ENCODE assay signal across 11 cellular contexts in genomic region chr6:148757944-148758343, GRCh38. TPM values are rescaled to one million over a fixed set of nuclear protein-coding genes. Genes with fewer than 3 reads are reported as not detected.
DNase-seq lines count a peak whose midpoint lies in the region; ATAC-seq and TF ChIP-seq lines count a peak whose summit lies in the region.
"Had no signal": no experiment of that assay in that cellular context is flagged by ENCODE, and none has a peak within 500 bp of the region (broad histone marks: within the 10 kb centered on the region; RNA-seq: fewer than 3 reads in every experiment).

No MANE protein-coding gene starts in this region.

- no peaks in the 10 kb centered on the region for H4K20me1 ChIP-seq in OCI-LY3 (ENCODE audit: insufficient read depth, low read length)

- no peaks in the 10 kb centered on the region for H3K27me3 ChIP-seq in OCI-LY3 (ENCODE audit: low read depth, low read length)
- H3K27me3 ChIP-seq: cardiac muscle cell had no signal

- H3K27ac Mint-ChIP-seq in activated CD8-positive, alpha-beta memory T cell treated with anti-CD3 and anti-CD28 coated beads, Interleukin-2, amount 10 ng/mL, durations not matched to agents 7 days and 5 days, result peak overlapping the region; percentile 19
- H3K27ac Mint-ChIP-seq in stimulated activated effector memory CD8-positive, alpha-beta T cell treated with anti-CD3 and anti-CD28 coated beads, Interleukin-12 subunit alpha, Interleukin-12 subunit beta, amount 100 ng/mL, for 72 hours, result peak overlapping the region; percentile 61

- peak overlapping the region; percentile 100 for H3K27ac ChIP-seq in OCI-LY3 (ENCODE audit: low read length)
- H3K27ac ChIP-seq: cardiac muscle cell had no signal

- peak overlapping the region; percentile 50; the same call in 1 of the 2 replicates for H3K9ac ChIP-seq in OCI-LY3 (ENCODE audit: low read length)

- H3K4me2 ChIP-seq in OCI-LY3 (ENCODE audit: low read length), result peak overlapping the region; percentile 77

- H3K4me1 Mint-ChIP-seq in activated CD8-positive, alpha-beta memory T cell treated with anti-CD3 and anti-CD28 coated beads, Interleukin-2, amount 10 ng/mL, durations not matched to agents 7 days and 5 days, result peaks cover 51% of the 10 kb centered on the region
- H3K4me1 Mint-ChIP-seq in stimulated activated effector memory CD8-positive, alpha-beta T cell treated with anti-CD3 and anti-CD28 coated beads, Interleukin-12 subunit alpha, Interleukin-12 subunit beta, amount 100 ng/mL, for 72 hours, result peaks cover 63% of the 10 kb centered on the region

- ATAC-seq in activated CD8-positive, alpha-beta memory T cell treated with anti-CD3 and anti-CD28 coated beads, Interleukin-2, amount 10 ng/mL, durations not matched to agents 7 days and 5 days, result no peak
- ATAC-seq in HG02885 (IDR thresholded peaks at IDR 0.05; ENCODE audit: poor library complexity, unreplicated experiment) (peak; percentile 29), HG02588 (IDR thresholded peaks at IDR 0.05; ENCODE audit: unreplicated experiment) (no peak)
- ATAC-seq in stimulated activated effector memory CD8-positive, alpha-beta T cell treated with anti-CD3 and anti-CD28 coated beads, Interleukin-12 subunit alpha, Interleukin-12 subunit beta, amount 100 ng/mL, for 72 hours, result peak; percentile 73

- H3K4me3 ChIP-seq in OCI-LY3 (ENCODE audit: low read length), result peak overlapping the region; percentile 57
- H3K4me3 ChIP-seq: cardiac muscle cell, lung had no signal

- no peak for TF ChIP-seq CTCF in OCI-LY3 (IDR thresholded peaks at IDR 0.05; ENCODE audit: low read depth, low read length)

- CTCF ChIA-PET in activated CD8-positive, alpha-beta memory T cell treated with anti-CD3 and anti-CD28 coated beads, Interleukin-2, amount 10 ng/mL, durations not matched to agents 7 days and 5 days (lab: Charles Lee), result interaction anchor here (1.2 to 4.7 kb wide), 4 partner anchors 9 to 240 kb away, joined by 3 to 32 read pairs (median 3); no protein-coding TSS in a partner anchor

- H3K79me2 ChIP-seq in OCI-LY3 (ENCODE audit: low read length), result peaks cover 24% of the 10 kb centered on the region

- H2AFZ ChIP-seq in OCI-LY3 (ENCODE audit: low read depth, low read length), result no peak overlapping the region

- H3K4me1 ChIP-seq in OCI-LY3 (ENCODE audit: low read length), result peaks cover 61% of the 10 kb centered on the region

- H3K9me3 Mint-ChIP-seq in activated CD8-positive, alpha-beta memory T cell treated with anti-CD3 and anti-CD28 coated beads, Interleukin-2, amount 10 ng/mL, durations not matched to agents 7 days and 5 days (ENCODE audit: low read depth), result no peaks in the 10 kb centered on the region
- H3K9me3 Mint-ChIP-seq in stimulated activated effector memory CD8-positive, alpha-beta T cell treated with anti-CD3 and anti-CD28 coated beads, Interleukin-12 subunit alpha, Interleukin-12 subunit beta, amount 100 ng/mL, for 72 hours, result no peaks in the 10 kb centered on the region

- H3K27me3 Mint-ChIP-seq in activated CD8-positive, alpha-beta memory T cell treated with anti-CD3 and anti-CD28 coated beads, Interleukin-2, amount 10 ng/mL, durations not matched to agents 7 days and 5 days, result peaks cover 37% of the 10 kb centered on the region

- peaks cover 7% of the 10 kb centered on the region for H3K36me3 ChIP-seq in OCI-LY3 (replicated peaks; ENCODE audit: low read depth, low read length)
- H3K36me3 ChIP-seq: cardiac muscle cell had no signal

- H3K4me3 Mint-ChIP-seq in activated CD8-positive, alpha-beta memory T cell treated with anti-CD3 and anti-CD28 coated beads, Interleukin-2, amount 10 ng/mL, durations not matched to agents 7 days and 5 days, result no peak overlapping the region
- peak overlapping the region; percentile 66 for H3K4me3 Mint-ChIP-seq in stimulated activated effector memory CD8-positive, alpha-beta T cell treated with anti-CD3 and anti-CD28 coated beads, Interleukin-12 subunit alpha, Interleukin-12 subunit beta, amount 100 ng/mL, for 72 hours

- H3K36me3 Mint-ChIP-seq in activated CD8-positive, alpha-beta memory T cell treated with anti-CD3 and anti-CD28 coated beads, Interleukin-2, amount 10 ng/mL, durations not matched to agents 7 days and 5 days, result peaks cover 2% of the 10 kb centered on the region
- peaks cover 20% of the 10 kb centered on the region for H3K36me3 Mint-ChIP-seq in stimulated activated effector memory CD8-positive, alpha-beta T cell treated with anti-CD3 and anti-CD28 coated beads, Interleukin-12 subunit alpha, Interleukin-12 subunit beta, amount 100 ng/mL, for 72 hours

- H3K9me3 ChIP-seq in OCI-LY3 (ENCODE audit: insufficient read depth, low read length), result 0 out of 2 replicates have a peak, but pooled peaks cover 3% of the 10 kb centered on the region

- DNase-seq in activated CD8-positive, alpha-beta memory T cell treated with anti-CD3 and anti-CD28 coated beads, Interleukin-2, amount 10 ng/mL, durations not matched to agents 7 days and 5 days, result no peak
- no peak for DNase-seq in activated CD8-positive, alpha-beta memory T cell treated with anti-CD3 and anti-CD28 coated beads for 24 hours
- no peak for DNase-seq in stimulated activated effector memory CD8-positive, alpha-beta T cell treated with anti-CD3 and anti-CD28 coated beads, Interleukin-12 subunit alpha, Interleukin-12 subunit beta, amount 100 ng/mL, for 72 hours (ENCODE audit: low spot score in 2 of 2)
- no peak for DNase-seq in NCI-H1417 (lab: John Stamatoyannopoulos, UW)
- no peak for DNase-seq in NCI-H128 (lab: John Stamatoyannopoulos, UW; ENCODE audit: unreplicated experiment)
- DNase-seq: activated gamma-delta T cell had no signal

RNA-seq across cellular contexts. Expression of gene UST, which starts 11.1 kb away (rescaled TPM):
- total RNA-seq in activated CD8-positive, alpha-beta memory T cell treated with anti-CD3 and anti-CD28 coated beads, Interleukin-2, amount 10 ng/mL, durations not matched to agents 7 days and 5 days, result 1 to 10 TPM; 1.5 to 2.3 TPM

Comparison
In these comparisons a context has a peak if more than half of its experiments do, and no peak if none do; other contexts are left out.
1. ATAC-seq: peak in HG02885 (single experiment) and stimulated activated effector memory CD8-positive, alpha-beta T cell treated with anti-CD3 and anti-CD28 coated beads, Interleukin-12 subunit alpha, Interleukin-12 subunit beta, amount 100 ng/mL, for 72 hours (single experiment); none in activated CD8-positive, alpha-beta memory T cell treated with anti-CD3 and anti-CD28 coated beads, Interleukin-2, amount 10 ng/mL, durations not matched to agents 7 days and 5 days (single experiment) and HG02588 (single experiment).